ENCODE assay signal across 8 cellular contexts in genomic region chr1:204520834-204521709, GRCh38. TPM values are rescaled to one million over a fixed set of nuclear protein-coding genes. Genes with fewer than 3 reads are reported as not detected.
DNase-seq lines count a peak whose midpoint lies in the region; ATAC-seq and TF ChIP-seq lines count a peak whose summit lies in the region.

No MANE protein-coding gene starts in this region.

- H3K4me3 Mint-ChIP-seq in activated T-cell treated with anti-CD3 and anti-CD28 coated beads, Interleukin-2, amount 50 U/mL, for 72 hours, result peak overlapping the region; percentile 53 to 89

- TF ChIP-seq CTCF in kidney epithelial cell (IDR thresholded peaks at IDR 0.05; ENCODE audit: insufficient read depth, low read length, poor library complexity, severe bottlenecking), result no peak

- H3K4me3 ChIP-seq in kidney epithelial cell (ENCODE audit: low read depth, low read length), result no peak overlapping the region

- peaks cover 4 to 7% of the 10 kb centered on the region in 2 donors for H3K9me3 Mint-ChIP-seq in activated T-cell treated with anti-CD3 and anti-CD28 coated beads, Interleukin-2, amount 50 U/mL, for 72 hours

- no peaks in the 10 kb centered on the region for H3K36me3 ChIP-seq in kidney epithelial cell (ENCODE audit: control insufficient read depth, insufficient read depth, low read length)

- H3K27ac Mint-ChIP-seq in activated T-cell treated with anti-CD3 and anti-CD28 coated beads, Interleukin-2, amount 50 U/mL, for 72 hours, result peak overlapping the region; percentile 93

- peaks cover 23 to 54% of the 10 kb centered on the region in 2 donors for H3K36me3 Mint-ChIP-seq in activated T-cell treated with anti-CD3 and anti-CD28 coated beads, Interleukin-2, amount 50 U/mL, for 72 hours (ENCODE audit: insufficient read depth in 2 of 2)

- DNase-seq in SIG-M5 treated with dmso at 0.1 percent for 504 hours (lab: John Stamatoyannopoulos, UW; ENCODE audit: unreplicated experiment) (peak; percentile 60), SIG-M5 (lab: John Stamatoyannopoulos, UW) (no peak), NCI-H2029 treated with DMSO at 0.1 percent for 48 hours (lab: John Stamatoyannopoulos, UW) (peak; percentile 72), kidney epithelial cell (ENCODE audit: low read depth) (peak; percentile 89), HEK293T (ENCODE audit: extremely low spot score) (no peak), SKM-1 (lab: John Stamatoyannopoulos, UW; ENCODE audit: unreplicated experiment) (no peak)
- peak; percentile 46 to 58 for DNase-seq in activated T-cell treated with anti-CD3 and anti-CD28 coated beads, Interleukin-2, amount 50 U/mL, for 72 hours

- POLR2A ChIA-PET in HEK293T (lab: Yijun Ruan, JAX), result no interaction called here

- no peaks in the 10 kb centered on the region for H3K27me3 Mint-ChIP-seq in activated T-cell treated with anti-CD3 and anti-CD28 coated beads, Interleukin-2, amount 50 U/mL, for 72 hours (ENCODE audit: low read depth)

- peak; percentile 66 for ATAC-seq in HG02759 (IDR thresholded peaks at IDR 0.05; ENCODE audit: unreplicated experiment)
- peak; percentile 55 to 65 for ATAC-seq in activated T-cell treated with anti-CD3 and anti-CD28 coated beads, Interleukin-2, amount 50 U/mL, for 72 hours (replicated peaks in 1 of 2)

- no peaks in the 10 kb centered on the region for H3K27me3 ChIP-seq in kidney epithelial cell (ENCODE audit: control insufficient read depth, insufficient read depth, low read length)

- CTCF ChIA-PET in HEK293T (lab: Yijun Ruan, JAX), result interaction anchor here (1.1 kb wide), 1 partner anchor 286 kb away, joined by 3 read pairs; no protein-coding TSS in a partner anchor

- peaks cover 21% of the 10 kb centered on the region for H3K4me1 Mint-ChIP-seq in activated T-cell treated with anti-CD3 and anti-CD28 coated beads, Interleukin-2, amount 50 U/mL, for 72 hours (ENCODE audit: low read depth)

TF ChIP-seq in HEK293T, 16 proteins besides CTCF, POLR2A, EP300 and RAD21:
- TF ChIP-seq HDGF (IDR thresholded peaks at IDR 0.05; ENCODE audit: borderline replicate concordance) (no peak), FOXM1 (IDR thresholded peaks at IDR 0.05; ENCODE audit: borderline replicate concordance) (no peak), BHLHE40 (IDR thresholded peaks at IDR 0.05; ENCODE audit: borderline replicate concordance) (no peak), LEF1 (IDR thresholded peaks at IDR 0.05; ENCODE audit: borderline replicate concordance) (no peak), SUZ12 (IDR thresholded peaks at IDR 0.05) (no peak), NFRKB (IDR thresholded peaks at IDR 0.05) (no peak), PKNOX1 (IDR thresholded peaks at IDR 0.05) (no peak), ELF4 (IDR thresholded peaks at IDR 0.05) (no peak), ZNF384 (IDR thresholded peaks at IDR 0.05) (no peak)

RNA-seq across cellular contexts. Expression of gene MDM4, which starts 4.9 kb away (rescaled TPM):
- 100 to 1,000 TPM; 147 to 153 TPM for total RNA-seq in activated T-cell treated with anti-CD3 and anti-CD28 coated beads, Interleukin-2, amount 50 U/mL, for 72 hours
- 21.0 and 27.7 TPM in 2 replicates for total RNA-seq in kidney epithelial cell

RNA-seq across cellular contexts. Expression of gene PIK3C2B, which starts 26.5 kb away (rescaled TPM):
- total RNA-seq in activated T-cell treated with anti-CD3 and anti-CD28 coated beads, Interleukin-2, amount 50 U/mL, for 72 hours, result 10 to 100 TPM; 43.1 to 54.5 TPM
- total RNA-seq in kidney epithelial cell, result 2.5 and 2.8 TPM in 2 replicates

Comparison
In these comparisons a context has a peak if more than half of its experiments do, and no peak if none do; other contexts are left out.
1. DNase-seq: peak in SIG-M5 treated with dmso at 0.1 percent for 504 hours (single experiment), NCI-H2029 treated with DMSO at 0.1 percent for 48 hours (single experiment), activated T-cell treated with anti-CD3 and anti-CD28 coated beads, Interleukin-2, amount 50 U/mL, for 72 hours (2 of 2) and kidney epithelial cell (single experiment); none in SIG-M5 (single experiment), HEK293T (single experiment) and SKM-1 (single experiment).
2. RNA of gene PIK3C2B, which starts 26.5 kb away (total RNA-seq): 43.1 to 54.5 TPM in activated T-cell treated with anti-CD3 and anti-CD28 coated beads, Interleukin-2, amount 50 U/mL, for 72 hours; 2.5 to 2.8 TPM in kidney epithelial cell; every median in the first group is over 10 times any median in the second.